24 cellular contexts compared by ENCODE assay signal in genomic region chr17:62014526-62014925, GRCh38.
"Had no signal": no experiment of that assay in that cellular context is flagged by ENCODE, and none has a peak within 500 bp of the region (broad histone marks: within the 10 kb centered on the region; RNA-seq: fewer than 3 reads in every experiment).

No MANE protein-coding gene starts in this region.

- H3K4me1 ChIP-seq: breast epithelium, uterus had no signal

- H3K36me3 ChIP-seq: uterus had no signal

- H3K27ac ChIP-seq: breast epithelium, epithelial cell of prostate, foreskin keratinocyte, sigmoid colon, uterus had no signal

- DNase-seq: activated CD4-positive, alpha-beta T cell treated with anti-CD3 and anti-CD28 coated beads, Interleukin-2, amount 50 U/mL, for 4 hours; activated CD8-positive, alpha-beta memory T cell treated with anti-CD3 and anti-CD28 coated beads, Interleukin-2, amount 50 U/mL, for 48 hours; activated effector memory CD4-positive, alpha-beta T cell treated with anti-CD3 and anti-CD28 coated beads, Interleukin-2, amount 50 U/mL, for 16 hours; activated naive CD4-positive, alpha-beta T cell treated with anti-CD3 and anti-CD28 coated beads, Interleukin-2, amount 50 U/mL, for 16 hours; activated naive CD8-positive, alpha-beta T cell treated with anti-CD3 and anti-CD28 coated beads, Interleukin-2, amount 50 U/mL, for 24 hours; aorta; cerebellar nuclear complex; cortex of kidney; immature natural killer cell; left ventricle myocardium superior; midbrain; natural killer cell; retina; sigmoid colon; stimulated activated CD4-positive, alpha-beta T cell treated with anti-CD3 and anti-CD28 coated beads, Interleukin-2, amount 100 ng/mL, for 48 hours; stimulated activated CD8-positive, alpha-beta memory T cell treated with anti-CD3 and anti-CD28 coated beads, Interleukin-4, amount 100 ng/mL, for 48 hours; stimulated activated naive B cell treated with anti-CD40 and anti-IgM and Interleukin-4, amounts not matched to agents 10 μg/mL and 1 μg/mL and 100 μg/mL, for 72 hours; T-helper 9 cell; trophoblast cell; uterus had no signal

- H3K9me3 ChIP-seq: breast epithelium, sigmoid colon, uterus had no signal

- H3K4me3 ChIP-seq: breast epithelium, sigmoid colon, uterus had no signal

- ATAC-seq: activated naive CD8-positive, alpha-beta T cell treated with anti-CD3 and anti-CD28 coated beads, Interleukin-2, amount 50 U/mL, for 24 hours; foreskin keratinocyte; left ventricle myocardium superior; natural killer cell; stimulated activated naive B cell treated with anti-CD40 and anti-IgM and Interleukin-4, amounts not matched to agents 10 μg/mL and 1 μg/mL and 100 μg/mL, for 72 hours; WTC11 had no signal

- H3K27me3 ChIP-seq: breast epithelium, foreskin keratinocyte, sigmoid colon, uterus had no signal
